Comparison of ENCODE assay signal across 14 cellular contexts in the genomic region with DNA sequence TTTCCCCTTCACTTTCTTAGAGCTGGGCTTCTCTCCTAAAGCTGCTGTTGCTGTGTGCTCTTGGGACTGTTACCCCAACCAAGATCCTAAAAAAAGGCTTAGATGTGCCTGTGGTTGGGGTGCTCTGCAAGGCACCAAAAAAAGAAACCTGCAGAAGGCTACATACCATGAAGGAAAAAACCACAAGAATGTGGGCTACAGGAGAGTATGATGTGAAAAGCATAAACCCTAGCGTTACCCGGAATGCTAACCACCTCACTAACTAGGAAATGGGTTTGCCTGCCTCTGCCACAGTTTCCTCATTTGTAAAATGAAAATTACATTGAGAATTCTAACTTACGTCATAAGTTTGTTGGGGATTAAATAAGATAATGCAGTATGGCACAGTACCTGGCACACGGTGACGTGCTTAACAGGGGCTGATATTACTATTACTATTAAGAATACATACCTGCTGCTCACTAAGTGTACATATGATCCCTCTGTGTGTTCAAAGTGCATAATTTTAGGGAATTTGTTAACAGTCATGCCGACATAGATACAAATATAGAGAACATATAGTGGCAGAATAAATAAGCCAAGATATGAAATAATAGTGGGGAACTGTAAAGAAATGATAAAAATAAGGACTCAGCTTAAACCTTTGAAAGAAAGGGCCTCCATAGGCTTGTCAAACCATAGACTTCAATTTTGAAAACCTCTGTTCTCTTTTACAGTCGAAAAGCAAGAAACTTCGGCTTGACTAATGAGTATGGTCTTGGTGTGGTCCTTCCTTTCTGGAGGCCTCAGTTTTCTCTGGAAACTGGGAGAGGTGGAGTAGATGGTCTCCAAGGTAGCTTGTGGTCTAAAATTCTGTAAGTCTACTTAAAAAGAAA.
DNase-seq lines count a peak whose midpoint lies in the region; ATAC-seq and TF ChIP-seq lines count a peak whose summit lies in the region.
"Had no signal": no experiment of that assay in that cellular context is flagged by ENCODE, and none has a peak within 500 bp of the region (broad histone marks: within the 10 kb centered on the region; RNA-seq: fewer than 3 reads in every experiment).

No MANE protein-coding gene starts in this region.

- peak overlapping the region; percentile 20; the same call in 1 of the 2 replicates for H3K27ac ChIP-seq in Panc1 (ENCODE audit: low read length)
- no peak overlapping the region for H3K27ac ChIP-seq in vagina
- H3K27ac ChIP-seq in brain microvascular endothelial cell, result no peak overlapping the region
- H3K27ac ChIP-seq: ovary, suprapubic skin had no signal

- DNase-seq in activated CD4-positive, alpha-beta T cell treated with anti-CD3 and anti-CD28 coated beads, Interleukin-2, amount 50 U/mL, for 48 hours, result peak; percentile 17 to 22
- DNase-seq in activated CD4-positive, alpha-beta T cell treated with anti-CD3 and anti-CD28 coated beads, Interleukin-2, amount 50 U/mL, for 4 hours, result no peak
- DNase-seq in Panc1 (ENCODE audit: low read depth, low spot score) (no peak), NCI-H1694 (lab: John Stamatoyannopoulos, UW) (no peak), vagina (ENCODE audit: extremely low spot score in 2 of 2) (no peak), brain microvascular endothelial cell (no peak)
- DNase-seq in central memory CD4-positive, alpha-beta T cell, result peak; percentile 38
- no peak for DNase-seq in stimulated activated naive CD8-positive, alpha-beta T cell treated with anti-CD3 and anti-CD28 coated beads, Interleukin-15, Interleukin-2, amounts not matched to agents 100 U/mL and 50 U/mL, for 24 hours
- DNase-seq: foreskin melanocyte; left cardiac atrium; NCI-H146; NK-92 treated with Interleukin-12 subunit alpha and Interleukin-12 subunit beta, amount 100 ng/mL, for 24 hours; ovary had no signal

- H3K4me3 ChIP-seq in Panc1 (ENCODE audit: low read depth in 2 of 2, low read length in 2 of 2), result no peak overlapping the region
- H3K4me3 ChIP-seq in vagina, result no peak overlapping the region
- H3K4me3 ChIP-seq in brain microvascular endothelial cell (ENCODE audit: low read depth, low read length), result no peak overlapping the region
- H3K4me3 ChIP-seq: ovary, suprapubic skin had no signal

- H3K27me3 ChIP-seq in Panc1 (ENCODE audit: control insufficient read depth, insufficient read depth, low read length) (no peaks in the 10 kb centered on the region), vagina (no peaks in the 10 kb centered on the region), brain microvascular endothelial cell (replicated peaks) (no peaks in the 10 kb centered on the region)
- H3K27me3 ChIP-seq: ovary, suprapubic skin had no signal

- H3K4me1 ChIP-seq in Panc1 (ENCODE audit: control insufficient read depth, insufficient read depth, low read length), result peaks cover 9% of the 10 kb centered on the region; the same call in 1 of the 2 replicates
- no peaks in the 10 kb centered on the region for H3K4me1 ChIP-seq in vagina
- H3K4me1 ChIP-seq: suprapubic skin had no signal

- in situ Hi-C loops in Panc1 (cut with HindIII; ENCODE audit: low pct_unique_long_range_greater_than_20kb, low sequenced_read_pairs), result no loop called here
- in situ Hi-C loops in brain microvascular endothelial cell (cut with HindIII; ENCODE audit: low pct_ligation_motif_present, low sequenced_read_pairs), result no loop called here

- intact Hi-C loops in Panc1 (cut with micrococcal nuclease; ENCODE audit: unreplicated experiment) (no loop called here), vagina (cut with DNase I) (no loop called here)

- CTCF ChIA-PET in Panc1 (lab: Charles Lee), result no interaction called here

- BruUV-seq in Panc1 (replicated peaks; lab: Mats Ljungman, UMichigan), result no TSS peak

- no peak for ATAC-seq in Panc1
- ATAC-seq in stimulated activated naive CD8-positive, alpha-beta T cell treated with anti-CD3 and anti-CD28 coated beads, Interleukin-15, Interleukin-2, amounts not matched to agents 100 U/mL and 50 U/mL, for 24 hours, result peak; percentile 51
- ATAC-seq: left cardiac atrium had no signal

- H3K9me3 ChIP-seq in Panc1 (ENCODE audit: control insufficient read depth, insufficient read depth, low read depth, low read length) (no peaks in the 10 kb centered on the region), vagina (no peaks in the 10 kb centered on the region)
- H3K9me3 ChIP-seq: ovary, suprapubic skin had no signal

- no peaks in the 10 kb centered on the region for H3K36me3 ChIP-seq in Panc1 (ENCODE audit: control insufficient read depth, insufficient read depth, low read length)
- no peaks in the 10 kb centered on the region for H3K36me3 ChIP-seq in vagina
- no peaks in the 10 kb centered on the region for H3K36me3 ChIP-seq in brain microvascular endothelial cell (replicated peaks)
- H3K36me3 ChIP-seq: ovary, suprapubic skin had no signal

- POLR2A ChIA-PET in Panc1 (lab: Charles Lee), result no interaction called here

- TF ChIP-seq POLR2A in vagina (IDR thresholded peaks at IDR 0.05), result no peak

- TF ChIP-seq CTCF in Panc1 (IDR thresholded peaks at IDR 0.05) (no peak), vagina (IDR thresholded peaks at IDR 0.05) (no peak), brain microvascular endothelial cell (IDR thresholded peaks at IDR 0.05; ENCODE audit: low read depth, low read length, missing control alignments) (no peak)

Comparison
In these comparisons a context has a peak if more than half of its experiments do, and no peak if none do; other contexts are left out.
1. DNase-seq: peak in activated CD4-positive, alpha-beta T cell treated with anti-CD3 and anti-CD28 coated beads, Interleukin-2, amount 50 U/mL, for 48 hours (2 of 2) and central memory CD4-positive, alpha-beta T cell (single experiment); none in activated CD4-positive, alpha-beta T cell treated with anti-CD3 and anti-CD28 coated beads, Interleukin-2, amount 50 U/mL, for 4 hours (0 of 2), Panc1 (single experiment), stimulated activated naive CD8-positive, alpha-beta T cell treated with anti-CD3 and anti-CD28 coated beads, Interleukin-15, Interleukin-2, amounts not matched to agents 100 U/mL and 50 U/mL, for 24 hours (single experiment), NCI-H1694 (single experiment), vagina (0 of 2) and brain microvascular endothelial cell (single experiment).